ENCODE assay signal across 1 cellular context in the genomic region with DNA sequence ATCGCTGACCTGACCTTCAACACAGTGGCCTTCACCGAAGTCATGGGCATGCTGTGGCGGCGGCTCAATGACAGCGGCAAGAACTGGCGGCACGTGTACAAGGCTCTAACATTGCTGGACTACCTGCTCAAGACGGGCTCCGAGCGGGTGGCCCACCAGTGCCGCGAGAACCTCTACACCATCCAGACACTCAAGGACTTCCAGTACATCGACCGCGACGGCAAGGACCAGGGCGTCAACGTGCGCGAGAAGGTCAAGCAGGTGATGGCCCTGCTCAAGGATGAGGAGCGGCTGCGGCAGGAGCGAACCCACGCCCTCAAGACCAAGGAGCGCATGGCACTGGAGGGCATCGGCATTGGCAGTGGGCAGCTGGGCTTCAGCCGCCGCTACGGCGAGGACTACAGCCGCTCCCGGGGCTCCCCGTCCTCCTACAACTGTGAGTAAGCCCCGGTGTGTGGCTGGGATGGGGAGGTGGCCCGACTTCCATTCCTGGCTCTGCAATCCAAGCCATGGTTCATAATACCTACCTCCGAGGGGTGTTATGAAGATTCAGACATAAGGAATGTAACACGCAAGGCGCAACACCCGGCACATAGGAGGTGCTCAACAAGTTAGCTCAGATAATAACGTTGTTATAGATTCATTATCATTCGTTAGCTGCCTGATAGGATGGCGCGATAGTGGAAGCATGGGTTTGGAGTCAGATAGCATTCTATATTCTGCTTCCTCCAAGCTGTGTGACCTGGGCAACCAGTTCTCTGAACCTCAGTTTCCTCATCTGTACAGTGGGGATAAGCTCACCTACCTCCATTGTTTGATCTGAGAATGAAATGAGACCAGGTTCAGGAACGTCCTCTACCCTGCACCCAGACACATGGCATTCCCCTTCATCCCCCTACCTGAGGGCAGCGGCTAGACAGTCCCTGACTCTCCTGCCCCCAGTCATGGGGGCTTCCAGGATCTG.
TF ChIP-seq lines count a peak whose summit lies in the region.

No MANE protein-coding gene starts in this region.

TF ChIP-seq in HepG2, 621 proteins besides CTCF, POLR2A, EP300 and RAD21:
- TF ChIP-seq ZNF841 (CRISPR knock-in tag; IDR thresholded peaks at IDR 0.05; ENCODE audit: borderline replicate concordance) (no peak), ZNF629 (CRISPR knock-in tag; conservative IDR thresholded peaks at IDR 0.05) (peak; percentile 79), ZBTB33 (CRISPR knock-in tag; IDR thresholded peaks at IDR 0.05) (peak; percentile 28; the same call in 1 of the 2 replicates), ZBTB38 (CRISPR knock-in tag; IDR thresholded peaks at IDR 0.05) (0 out of 2 replicates have a peak, but pooled peaks have one; percentile 24), ERF (CRISPR knock-in tag; IDR thresholded peaks at IDR 0.05) (no peak), CREB3 (CRISPR knock-in tag; IDR thresholded peaks at IDR 0.05) (no peak), ZNF264 (CRISPR knock-in tag; IDR thresholded peaks at IDR 0.05) (no peak), ZIK1 (CRISPR knock-in tag; IDR thresholded peaks at IDR 0.05; ENCODE audit: borderline replicate concordance, low read depth) (no peak), AGO2 (optimal IDR thresholded peaks at IDR 0.05; ENCODE audit: low read depth, low read length) (peak; percentile 22), ZBTB40 (IDR thresholded peaks at IDR 0.05) (no peak), ZBTB40 (CRISPR knock-in tag; IDR thresholded peaks at IDR 0.05) (no peak), NFIB (CRISPR knock-in tag; IDR thresholded peaks at IDR 0.05; ENCODE audit: borderline replicate concordance) (0 out of 2 replicates have a peak, but pooled peaks have one; percentile 45), ZNF282 (IDR thresholded peaks at IDR 0.05; ENCODE audit: partially characterized antibody) (no peak), PRMT3 (CRISPR knock-in tag; IDR thresholded peaks at IDR 0.05; ENCODE audit: borderline replicate concordance, low read depth) (no peak), ZNF776 (CRISPR knock-in tag; IDR thresholded peaks at IDR 0.05) (no peak)
- TF ChIP-seq, protein P1, sequence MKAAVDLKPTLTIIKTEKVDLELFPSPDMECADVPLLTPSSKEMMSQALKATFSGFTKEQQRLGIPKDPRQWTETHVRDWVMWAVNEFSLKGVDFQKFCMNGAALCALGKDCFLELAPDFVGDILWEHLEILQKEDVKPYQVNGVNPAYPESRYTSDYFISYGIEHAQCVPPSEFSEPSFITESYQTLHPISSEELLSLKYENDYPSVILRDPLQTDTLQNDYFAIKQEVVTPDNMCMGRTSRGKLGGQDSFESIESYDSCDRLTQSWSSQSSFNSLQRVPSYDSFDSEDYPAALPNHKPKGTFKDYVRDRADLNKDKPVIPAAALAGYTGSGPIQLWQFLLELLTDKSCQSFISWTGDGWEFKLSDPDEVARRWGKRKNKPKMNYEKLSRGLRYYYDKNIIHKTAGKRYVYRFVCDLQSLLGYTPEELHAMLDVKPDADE (CRISPR knock-in tag; IDR thresholded peaks at IDR 0.05): no peak
- TF ChIP-seq, protein P2, sequence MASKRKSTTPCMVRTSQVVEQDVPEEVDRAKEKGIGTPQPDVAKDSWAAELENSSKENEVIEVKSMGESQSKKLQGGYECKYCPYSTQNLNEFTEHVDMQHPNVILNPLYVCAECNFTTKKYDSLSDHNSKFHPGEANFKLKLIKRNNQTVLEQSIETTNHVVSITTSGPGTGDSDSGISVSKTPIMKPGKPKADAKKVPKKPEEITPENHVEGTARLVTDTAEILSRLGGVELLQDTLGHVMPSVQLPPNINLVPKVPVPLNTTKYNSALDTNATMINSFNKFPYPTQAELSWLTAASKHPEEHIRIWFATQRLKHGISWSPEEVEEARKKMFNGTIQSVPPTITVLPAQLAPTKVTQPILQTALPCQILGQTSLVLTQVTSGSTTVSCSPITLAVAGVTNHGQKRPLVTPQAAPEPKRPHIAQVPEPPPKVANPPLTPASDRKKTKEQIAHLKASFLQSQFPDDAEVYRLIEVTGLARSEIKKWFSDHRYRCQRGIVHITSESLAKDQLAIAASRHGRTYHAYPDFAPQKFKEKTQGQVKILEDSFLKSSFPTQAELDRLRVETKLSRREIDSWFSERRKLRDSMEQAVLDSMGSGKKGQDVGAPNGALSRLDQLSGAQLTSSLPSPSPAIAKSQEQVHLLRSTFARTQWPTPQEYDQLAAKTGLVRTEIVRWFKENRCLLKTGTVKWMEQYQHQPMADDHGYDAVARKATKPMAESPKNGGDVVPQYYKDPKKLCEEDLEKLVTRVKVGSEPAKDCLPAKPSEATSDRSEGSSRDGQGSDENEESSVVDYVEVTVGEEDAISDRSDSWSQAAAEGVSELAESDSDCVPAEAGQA (IDR thresholded peaks at IDR 0.05; ENCODE audit: low read depth): no peak
- TF ChIP-seq, protein P2 (CRISPR knock-in tag; IDR thresholded peaks at IDR 0.05; ENCODE audit: borderline replicate concordance): no peak
